8 cellular contexts compared by ENCODE assay signal in the genomic region with DNA sequence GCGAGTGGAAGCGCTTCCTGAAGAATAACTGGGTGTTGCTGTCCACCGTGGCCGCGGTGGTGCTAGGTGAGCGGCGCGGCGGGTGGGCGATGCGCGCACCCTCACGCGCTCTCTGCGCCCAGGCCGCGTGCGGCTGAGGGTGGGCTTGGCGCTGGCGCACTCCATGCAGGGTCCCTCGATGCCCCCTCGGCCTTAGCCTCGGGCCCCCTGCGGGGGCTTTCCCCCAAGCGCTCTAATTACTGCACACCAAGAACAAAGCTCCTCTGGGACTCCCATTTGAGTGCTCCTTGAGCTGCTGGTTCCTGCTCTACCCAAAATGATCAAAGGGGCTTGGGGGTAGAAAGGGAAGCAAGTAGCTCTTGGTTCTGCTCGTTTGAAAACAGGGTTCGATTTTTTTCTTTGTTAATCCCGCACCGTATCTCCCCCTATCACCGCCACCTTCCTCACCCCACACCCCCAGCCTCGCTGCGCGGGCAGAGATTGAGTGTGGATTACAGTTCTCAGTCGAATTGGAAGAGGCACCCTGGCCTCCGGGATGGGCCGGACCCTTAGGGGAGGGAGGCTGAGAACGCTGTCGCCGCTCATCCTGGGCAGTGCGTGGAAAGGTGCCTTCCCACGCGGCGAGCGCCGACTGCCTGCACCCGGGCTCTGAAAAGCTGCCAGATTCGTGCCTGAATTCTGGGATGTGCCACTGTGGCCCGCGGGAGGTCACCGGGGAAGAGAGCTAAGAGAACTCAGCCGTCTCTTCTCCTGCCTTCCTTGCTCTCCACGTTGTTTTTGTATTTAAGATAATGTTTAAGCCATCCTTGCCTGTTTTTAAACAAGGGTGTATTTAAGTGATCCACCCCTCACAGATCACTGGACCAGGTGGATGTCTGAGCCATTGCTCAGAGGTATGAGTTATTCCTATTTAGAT. TPM values are rescaled to one million over a fixed set of nuclear protein-coding genes. Genes with fewer than 3 reads are reported as not detected.
DNase-seq lines count a peak whose midpoint lies in the region; ATAC-seq, FAIRE-seq and TF ChIP-seq lines count a peak whose summit lies in the region.

No MANE protein-coding gene starts in this region.

- TF ChIP-seq EP300 in HepG2 (IDR thresholded peaks at IDR 0.05; ENCODE audit: low read depth in 2 of 2, low read length in 2 of 2), result no peak
- TF ChIP-seq EP300 in HepG2 (CRISPR knock-in tag; IDR thresholded peaks at IDR 0.05; ENCODE audit: borderline replicate concordance), result no peak

- DNase-seq in GM19238 (ENCODE audit: insufficient read length, low spot score), result peak; percentile 32
- peak in 1 of 2 donors; percentile 28 for DNase-seq in cardiac fibroblast (ENCODE audit: low read depth in 2 of 2)
- DNase-seq in HepG2 (ENCODE audit: low spot score), result no peak
- DNase-seq in thyroid gland, result peak; percentile 40 to 54
- DNase-seq in KG1 (lab: John Stamatoyannopoulos, UW), result no peak

- no peaks in the 10 kb centered on the region for H4K20me1 ChIP-seq in BLaER1 treated with 17β-estradiol and CSF1 and Interleukin-3, amounts not matched to agents 10 nM and 100 nM
- no peaks in the 10 kb centered on the region for H4K20me1 ChIP-seq in HepG2 (ENCODE audit: insufficient read depth, low read length)

- intact Hi-C loops in HepG2 (cut with micrococcal nuclease; ENCODE audit: unreplicated experiment) (no loop called here), thyroid gland (cut with DNase I) (no loop called here)

- no peak for TF ChIP-seq POLR2A in HepG2 (IDR thresholded peaks at IDR 0.05; ENCODE audit: insufficient read depth in 1 of 2, low read depth in 2 of 2, low read length in 2 of 2)
- TF ChIP-seq POLR2A in thyroid gland (IDR thresholded peaks at IDR 0.05), result no peak

- TF ChIP-seq CTCF in cardiac fibroblast (IDR thresholded peaks at IDR 0.05; ENCODE audit: low read depth, low read length) (no peak), HepG2 (CRISPR knock-in tag; IDR thresholded peaks at IDR 0.05) (no peak), thyroid gland (IDR thresholded peaks at IDR 0.05) (no peak)

- ATAC-seq in HG03469 (IDR thresholded peaks at IDR 0.05; ENCODE audit: unreplicated experiment) (peak; percentile 8), HepG2 (no peak; the same call in 2 of the 3 replicates), HG03108 (IDR thresholded peaks at IDR 0.05; ENCODE audit: unreplicated experiment) (no peak)

- H3K4me2 ChIP-seq in BLaER1 treated with 17β-estradiol and CSF1 and Interleukin-3, amounts not matched to agents 10 nM and 100 nM, result peak overlapping the region; percentile 79 to 91 (median 86)
- H3K4me2 ChIP-seq in HepG2 (ENCODE audit: low read depth, low read length), result peak overlapping the region; percentile 71

- 27% methylated on average over 17 of the region's 52 CpGs for WGBS in HepG2 (ENCODE audit: low lambda C conversion rate)
- whole genome bisulfite sequencing in thyroid gland, 2 donors, result 0 to 1% methylated on average over 35 to 39 of the region's 52 CpGs

- peaks cover 0 to 21% (median 8%) of the 10 kb centered on the region in 11 experiments; a peak in 13 of 22 replicates for H3K9me3 ChIP-seq in BLaER1 treated with 17β-estradiol and CSF1 and Interleukin-3, amounts not matched to agents 10 nM and 100 nM (replicated peaks in 1 of 11)
- H3K9me3 ChIP-seq in HepG2 (ENCODE audit: low read length) (no peaks in the 10 kb centered on the region), thyroid gland (no peaks in the 10 kb centered on the region)

- CTCF ChIA-PET in HepG2 (lab: Yijun Ruan, JAX; ENCODE audit: low intra/inter-chr PET ratio, low total read pairs), result no interaction called here

- H3K36me3 ChIP-seq in BLaER1 treated with 17β-estradiol and CSF1 and Interleukin-3, amounts not matched to agents 10 nM and 100 nM, result no peaks in the 10 kb centered on the region
- H3K36me3 ChIP-seq in HepG2 (replicated peaks in 1 of 2; ENCODE audit: control insufficient read depth in 1 of 2, insufficient read depth in 2 of 2, low read length in 2 of 2) (no peaks in the 10 kb centered on the region), thyroid gland (no peaks in the 10 kb centered on the region)

- in situ Hi-C loops in HepG2 (cut with HindIII; ENCODE audit: extremely low pct_ligation_motif_present, low pct_unique_long_range_greater_than_20kb), result no loop called here

- H3K4me3 ChIP-seq in BLaER1 treated with 17β-estradiol and CSF1 and Interleukin-3, amounts not matched to agents 10 nM and 100 nM, result peak overlapping the region; percentile 54 to 75 (median 65)
- peak overlapping the region; percentile 69 to 81 for H3K4me3 ChIP-seq in cardiac fibroblast (replicated peaks in 1 of 2; ENCODE audit: low read depth in 2 of 2, low read length in 2 of 2)
- H3K4me3 ChIP-seq in HepG2 (replicated peaks in 1 of 3; ENCODE audit: insufficient read depth in 1 of 3, low read depth in 2 of 3, low read length in 3 of 3), result peak overlapping the region; percentile 26 to 61 (median 34); a peak in 4 of 6 replicates
- peak overlapping the region; percentile 43 to 84 (median 75) for H3K4me3 ChIP-seq in thyroid gland (replicated peaks in 1 of 3)

- peaks cover 5 to 32% (median 27%) of the 10 kb centered on the region in 11 experiments; a peak in 21 of 22 replicates for H3K27me3 ChIP-seq in BLaER1 treated with 17β-estradiol and CSF1 and Interleukin-3, amounts not matched to agents 10 nM and 100 nM
- H3K27me3 ChIP-seq in HepG2 (ENCODE audit: control insufficient read depth in 1 of 2, insufficient read depth in 2 of 2, low read length in 2 of 2), result peaks cover 8 to 46% of the 10 kb centered on the region in 2 experiments; a peak in 4 of 5 replicates
- H3K27me3 ChIP-seq in thyroid gland, result no peaks in the 10 kb centered on the region

- no peak overlapping the region for H2AFZ ChIP-seq in HepG2 (ENCODE audit: low read length)

- H3K9ac ChIP-seq in BLaER1 treated with 17β-estradiol and CSF1 and Interleukin-3, amounts not matched to agents 10 nM and 100 nM, result peak overlapping the region; percentile 15 to 78 (median 54); a peak in 19 of 22 replicates
- no peak overlapping the region for H3K9ac ChIP-seq in HepG2 (ENCODE audit: insufficient read depth, low read depth, low read length)

- H3K4me1 ChIP-seq in BLaER1 treated with 17β-estradiol and CSF1 and Interleukin-3, amounts not matched to agents 10 nM and 100 nM, result peaks cover 0 to 20% (median 7%) of the 10 kb centered on the region in 10 experiments; a peak in 10 of 20 replicates
- H3K4me1 ChIP-seq in HepG2 (ENCODE audit: insufficient read depth, low read length) (no peaks in the 10 kb centered on the region), thyroid gland (peaks cover 35 to 50% of the 10 kb centered on the region in 2 donors)

- no TSS peak for BruUV-seq in HepG2 (replicated peaks; lab: Mats Ljungman, UMichigan)

- no peaks in the 10 kb centered on the region for H3K79me2 ChIP-seq in HepG2 (ENCODE audit: insufficient read depth, low read length)

- peak overlapping the region in 4 of 11 experiments; percentile 7 to 57 (median 28); a peak in 3 of 22 replicates for H3K27ac ChIP-seq in BLaER1 treated with 17β-estradiol and CSF1 and Interleukin-3, amounts not matched to agents 10 nM and 100 nM
- no peak overlapping the region for H3K27ac ChIP-seq in HepG2 (ENCODE audit: extremely low read length, insufficient read depth, low read length)
- peak overlapping the region; percentile 80 to 85 (median 81) for H3K27ac ChIP-seq in thyroid gland

- TF ChIP-seq RAD21 in HepG2 (CRISPR knock-in tag; IDR thresholded peaks at IDR 0.05), result no peak

- POLR2A ChIA-PET in HepG2 (lab: Yijun Ruan, JAX), result no interaction called here

- no peak for FAIRE-seq in HepG2 (lab: Jason Lieb, UNC)

TF ChIP-seq in HepG2, 621 proteins besides CTCF, POLR2A, EP300 and RAD21:
- TF ChIP-seq HOXD1 (CRISPR knock-in tag; IDR thresholded peaks at IDR 0.05) (no peak), EZH2 (conservative IDR thresholded peaks at IDR 0.05; ENCODE audit: low read depth, low read length) (0 out of 2 replicates have a peak, but pooled peaks have one; percentile 65)

RNA-seq across cellular contexts. Expression of a gene that starts 0.7 kb away (rescaled TPM):
- total RNA-seq in HepG2 (2016; rRNA removed; fragmentation: Illumina TruSeq; extraction: Trizol), result not detected in 2 replicates
- total RNA-seq in HepG2 (2016; cell fraction: cytosol; rRNA removed; fragmentation: Illumina TruSeq; extraction: Trizol; ENCODE audit: low read depth), result not detected in 2 replicates
- total RNA-seq in HepG2 (2016; cell fraction: insoluble cytoplasmic fraction; rRNA removed; fragmentation: Illumina TruSeq; extraction: Trizol), result not detected in 2 replicates
- not detected in 2 replicates for total RNA-seq in HepG2 (2016; cell fraction: membrane; rRNA removed; fragmentation: Illumina TruSeq; extraction: Trizol)
- total RNA-seq in HepG2 (2016; cell fraction: nucleus; rRNA removed; fragmentation: Illumina TruSeq; extraction: Trizol), result not detected in 2 replicates
- polyA plus RNA-seq in HepG2 (2011; rRNA removed), result not detected in 2 replicates
- not detected in 2 replicates for polyA plus RNA-seq in HepG2 (2011; cell fraction: cytosol; rRNA removed)
- polyA plus RNA-seq in HepG2 (2011; cell fraction: nucleus; rRNA removed), result not detected in 2 replicates
- polyA plus RNA-seq in HepG2 (2012), result not detected in 2 replicates
- not detected in 2 replicates for polyA plus RNA-seq in HepG2 (2016; cell fraction: cytosol; fragmentation: Illumina TruSeq; extraction: Trizol; ENCODE audit: low read depth)
- not detected in 2 replicates for polyA plus RNA-seq in HepG2 (2016; cell fraction: insoluble cytoplasmic fraction; fragmentation: Illumina TruSeq; extraction: Trizol; ENCODE audit: low read depth)
- polyA plus RNA-seq in HepG2 (2016; cell fraction: membrane; fragmentation: Illumina TruSeq; extraction: Trizol; ENCODE audit: low read depth), result not detected in 2 replicates
- not detected in 2 replicates for polyA plus RNA-seq in HepG2 (2016; cell fraction: nucleus; fragmentation: Illumina TruSeq; extraction: Trizol; ENCODE audit: insufficient read depth, low read depth)
- 10.5 TPM in 1 of 2 replicates, not detected in the other for polyA minus RNA-seq in HepG2 (2011; rRNA and poly(A)+ RNA removed; ENCODE audit: low replicate concordance)
- not detected in 2 replicates for polyA minus RNA-seq in HepG2 (2011; cell fraction: cytosol; rRNA and poly(A)+ RNA removed)
- not detected in 2 replicates for polyA minus RNA-seq in HepG2 (2011; cell fraction: nucleus; rRNA and poly(A)+ RNA removed)
- 10 to 100 TPM; 48.4 to 56.7 (median 49.7) TPM for total RNA-seq in thyroid gland

Comparison
In these comparisons a context has a peak if more than half of its experiments do, and no peak if none do; other contexts are left out.
1. DNase-seq: peak in GM19238 (single experiment) and thyroid gland (2 of 2); none in HepG2 (single experiment) and KG1 (single experiment).
2. RNA of a gene that starts 0.7 kb away (total RNA-seq): 48.4 to 56.7 TPM in thyroid gland; not detected in HepG2; every median in the first group is over 10 times any median in the second.
3. Peak in every context shown above with its lines, with median percentiles within 50 percentile points of each other: H3K4me3 ChIP-seq.